ENCODE assay signal across 8 cellular contexts in genomic region chrX:36867143-36867542, GRCh38.
DNase-seq lines count a peak whose midpoint lies in the region; ATAC-seq and TF ChIP-seq lines count a peak whose summit lies in the region.

No MANE protein-coding gene starts in this region.

- DNase-seq in NCI-H1105 treated with DMSO at 0.1 percent for 48 hours (lab: John Stamatoyannopoulos, UW) (peak; percentile 4), NCI-H1105 (lab: John Stamatoyannopoulos, UW) (no peak), RPMI7951 (ENCODE audit: low read depth) (peak; percentile 20), fibroblast of the aortic adventitia (ENCODE audit: low read depth) (peak; percentile 33), thyroid gland (no peak), coronary artery (ENCODE audit: low spot score) (no peak)
- no peak for DNase-seq in central memory CD4-positive, alpha-beta T cell

- no peaks in the 10 kb centered on the region for H3K4me1 ChIP-seq in thyroid gland

- H3K27ac ChIP-seq in thyroid gland (no peak overlapping the region), coronary artery (no peak overlapping the region)

- no peak for TF ChIP-seq POLR2A in thyroid gland (IDR thresholded peaks at IDR 0.05)

- H3K4me3 ChIP-seq in fibroblast of the aortic adventitia (ENCODE audit: low read depth, low read length) (no peak overlapping the region), thyroid gland (replicated peaks in 1 of 3) (no peak overlapping the region), coronary artery (no peak overlapping the region)

- H3K9me3 ChIP-seq in thyroid gland: no peaks in the 10 kb centered on the region

- H3K27me3 ChIP-seq in thyroid gland: no peaks in the 10 kb centered on the region

- ATAC-seq in HG02798 (IDR thresholded peaks at IDR 0.05; ENCODE audit: poor library complexity, unreplicated experiment): peak; percentile 49

- intact Hi-C loops in thyroid gland (cut with DNase I): no loop called here

- H3K36me3 ChIP-seq in thyroid gland: no peaks in the 10 kb centered on the region

- TF ChIP-seq CTCF in fibroblast of the aortic adventitia (IDR thresholded peaks at IDR 0.05; ENCODE audit: insufficient read depth, low read length) (peak; percentile 56), thyroid gland (IDR thresholded peaks at IDR 0.05) (peak; percentile 15 to 58 (median 37)), coronary artery (IDR thresholded peaks at IDR 0.05) (no peak)

- 10 to 12% methylated on average over 3 of the region's 3 CpGs for WGBS in thyroid gland, 2 donors

Comparison
In these comparisons a context has a peak if more than half of its experiments do, and no peak if none do; other contexts are left out.
1. DNase-seq: peak in NCI-H1105 treated with DMSO at 0.1 percent for 48 hours (single experiment), RPMI7951 (single experiment) and fibroblast of the aortic adventitia (single experiment); none in NCI-H1105 (single experiment), thyroid gland (0 of 2), coronary artery (single experiment) and central memory CD4-positive, alpha-beta T cell (single experiment).